13 cellular contexts compared by ENCODE assay signal in the genomic region with DNA sequence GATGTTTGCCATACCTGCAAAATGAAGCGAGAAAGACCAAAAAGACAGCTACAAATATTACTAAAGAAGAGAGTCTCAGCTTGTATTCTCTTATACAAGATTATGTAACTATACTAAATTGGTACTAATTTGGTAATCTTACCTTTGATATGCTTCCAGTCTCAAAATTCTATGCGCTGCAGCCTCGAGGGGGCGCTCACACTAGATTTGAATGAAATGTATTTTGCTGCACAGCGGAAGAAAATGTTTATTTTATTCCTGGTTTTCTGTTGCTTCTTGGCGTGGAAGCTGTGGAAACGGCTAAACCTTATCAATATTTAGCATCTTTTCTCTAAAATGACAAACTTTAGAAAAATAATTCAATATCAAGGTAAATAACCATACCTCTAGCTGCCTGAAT.
A peak's percentile ranks its signal among the peaks of the same experiment; 100 is the strongest.
DNase-seq lines count a peak whose midpoint lies in the region; ATAC-seq and TF ChIP-seq lines count a peak whose summit lies in the region.
"Had no signal": no experiment of that assay in that cellular context is flagged by ENCODE, and none has a peak within 500 bp of the region (broad histone marks: within the 10 kb centered on the region; RNA-seq: fewer than 3 reads in every experiment).

No MANE protein-coding gene starts in this region.

- no peaks in the 10 kb centered on the region; the same call in 1 of the 2 replicates for H3K9me3 ChIP-seq in PC-9 (ENCODE audit: insufficient read depth, low read depth)

- H4K20me1 ChIP-seq in PC-9 (ENCODE audit: insufficient read depth), result no peaks in the 10 kb centered on the region

- no peaks in the 10 kb centered on the region for H3K79me2 ChIP-seq in PC-9 (ENCODE audit: low read depth)

- no peaks in the 10 kb centered on the region for H3F3A ChIP-seq in PC-9 (ENCODE audit: insufficient read depth, low read depth)

- no peaks in the 10 kb centered on the region for H3K27me3 ChIP-seq in PC-9 (ENCODE audit: insufficient read depth, low read depth)

- ATAC-seq in GM21619 (IDR thresholded peaks at IDR 0.05; ENCODE audit: unreplicated experiment), result no peak
- ATAC-seq in HG03457 (IDR thresholded peaks at IDR 0.05; ENCODE audit: unreplicated experiment), result no peak
- ATAC-seq: sciatic nerve had no signal

- no peaks in the 10 kb centered on the region for H3K9me2 ChIP-seq in PC-9 (ENCODE audit: insufficient read depth)

- H3K27ac ChIP-seq in PC-9, result no peak overlapping the region
- H3K27ac ChIP-seq: SK-N-MC had no signal

- no peak overlapping the region for H2AFZ ChIP-seq in PC-9

- no peak overlapping the region for H3K4me2 ChIP-seq in PC-9

- CTCF ChIA-PET in PC-9 (lab: Charles Lee), result no interaction called here
- CTCF ChIA-PET in activated naive CD4-positive, alpha-beta T cell treated with anti-CD3 and anti-CD28 coated beads, Interleukin-2, amount 10 ng/mL, durations not matched to agents 7 days and 5 days (lab: Charles Lee), result no interaction called here

- no peaks in the 10 kb centered on the region for H3K36me3 ChIP-seq in PC-9 (ENCODE audit: low read depth)

- intact Hi-C loops in PC-9 (cut with micrococcal nuclease; ENCODE audit: unreplicated experiment), result no loop called here

- H3K36me3 Mint-ChIP-seq in activated naive CD4-positive, alpha-beta T cell treated with anti-CD3 and anti-CD28 coated beads, Interleukin-2, amount 10 ng/mL, durations not matched to agents 7 days and 5 days, result no peaks in the 10 kb centered on the region
- H3K36me3 Mint-ChIP-seq: brain, memory B cell had no signal

- no peaks in the 10 kb centered on the region for H3K27me3 Mint-ChIP-seq in activated naive CD4-positive, alpha-beta T cell treated with anti-CD3 and anti-CD28 coated beads, Interleukin-2, amount 10 ng/mL, durations not matched to agents 7 days and 5 days
- H3K27me3 Mint-ChIP-seq: memory B cell had no signal

- H3K4me3 ChIP-seq in AG09309 (ENCODE audit: control insufficient read depth, low read depth, low read length), result no peak overlapping the region
- H3K4me3 ChIP-seq in PC-9, result no peak overlapping the region
- H3K4me3 ChIP-seq in fibroblast of the aortic adventitia (ENCODE audit: low read depth, low read length), result no peak overlapping the region
- H3K4me3 ChIP-seq: SK-N-MC had no signal

- no peaks in the 10 kb centered on the region for H3K4me1 ChIP-seq in PC-9 (replicated peaks; ENCODE audit: insufficient read depth)

- in situ Hi-C loops in GM13977 (cut with MboI; ENCODE audit: low pct_unique_long_range_greater_than_20kb, low sequenced_read_pairs, unreplicated experiment), result no loop called here

- no peak overlapping the region for H3K27ac Mint-ChIP-seq in activated naive CD4-positive, alpha-beta T cell treated with anti-CD3 and anti-CD28 coated beads, Interleukin-2, amount 10 ng/mL, durations not matched to agents 7 days and 5 days
- H3K27ac Mint-ChIP-seq: brain, memory B cell had no signal

- TF ChIP-seq CTCF in AG09309 (IDR thresholded peaks at IDR 0.05; ENCODE audit: control insufficient read depth, insufficient read depth, low read depth, low read length, missing control alignments), result peak; percentile 20
- peak; percentile 59 for TF ChIP-seq CTCF in GM13977 (IDR thresholded peaks at IDR 0.05; ENCODE audit: extremely low read depth, insufficient read depth, missing control alignments)
- TF ChIP-seq CTCF in PC-9 (conservative IDR thresholded peaks at IDR 0.05), result peak; percentile 67
- TF ChIP-seq CTCF in fibroblast of the aortic adventitia (IDR thresholded peaks at IDR 0.05; ENCODE audit: insufficient read depth, low read length), result peak; percentile 37

- H3K4me1 Mint-ChIP-seq in activated naive CD4-positive, alpha-beta T cell treated with anti-CD3 and anti-CD28 coated beads, Interleukin-2, amount 10 ng/mL, durations not matched to agents 7 days and 5 days, result no peaks in the 10 kb centered on the region
- H3K4me1 Mint-ChIP-seq: memory B cell had no signal

- peaks cover 2% of the 10 kb centered on the region for H3K9me3 Mint-ChIP-seq in activated naive CD4-positive, alpha-beta T cell treated with anti-CD3 and anti-CD28 coated beads, Interleukin-2, amount 10 ng/mL, durations not matched to agents 7 days and 5 days
- H3K9me3 Mint-ChIP-seq: brain had no signal

- no peak overlapping the region for H3K4me3 Mint-ChIP-seq in activated naive CD4-positive, alpha-beta T cell treated with anti-CD3 and anti-CD28 coated beads, Interleukin-2, amount 10 ng/mL, durations not matched to agents 7 days and 5 days
- H3K4me3 Mint-ChIP-seq: brain, memory B cell had no signal

- DNase-seq in AG09309 (ENCODE audit: low read depth) (no peak), GM13977 (ENCODE audit: low spot score) (peak; percentile 14), PC-9 (no peak), fibroblast of the aortic adventitia (ENCODE audit: low read depth) (no peak), Kasumi-1 (lab: John Stamatoyannopoulos, UW) (no peak)
- no peak for DNase-seq in activated naive CD4-positive, alpha-beta T cell treated with anti-CD3 and anti-CD28 coated beads, Interleukin-2, amount 10 ng/mL, durations not matched to agents 7 days and 5 days
- DNase-seq: HCEC 1CT had no signal

- POLR2A ChIA-PET in PC-9 (lab: Charles Lee; ENCODE audit: unreplicated experiment), result interaction anchor here (0.6 kb wide), 1 partner anchor 24 kb away, joined by 5 read pairs; no protein-coding TSS in a partner anchor

- no TSS peak for BruUV-seq in PC-9 (replicated peaks; lab: Mats Ljungman, UMichigan)
